1 cellular context compared by ENCODE assay signal in genomic region chr11:116738975-116739374, GRCh38.
TF ChIP-seq lines count a peak whose summit lies in the region.

No MANE protein-coding gene starts in this region.

TF ChIP-seq in HEK293, 187 proteins besides CTCF, POLR2A, EP300 and RAD21:
- TF ChIP-seq PRDM10 (tag by site-specific recombination; IDR thresholded peaks at IDR 0.05) (no peak), GFI1B (tag by site-specific recombination; IDR thresholded peaks at IDR 0.05) (no peak), ZNF48 (tag by site-specific recombination; IDR thresholded peaks at IDR 0.05) (no peak), EGR2 (tag by site-specific recombination; IDR thresholded peaks at IDR 0.05; ENCODE audit: low read depth) (peak; percentile 80), BCL11A (tag by site-specific recombination; IDR thresholded peaks at IDR 0.05; ENCODE audit: low read depth) (no peak), FEZF1 (tag by site-specific recombination; IDR thresholded peaks at IDR 0.05) (no peak), SETDB1 (IDR thresholded peaks at IDR 0.05; ENCODE audit: insufficient read length, low read length) (no peak), ZNF16 (tag by site-specific recombination; IDR thresholded peaks at IDR 0.05; ENCODE audit: low read depth) (no peak), ZFHX2 (tag by site-specific recombination; conservative IDR thresholded peaks at IDR 0.05) (peak; percentile 76), REST (tag by site-specific recombination; IDR thresholded peaks at IDR 0.05) (no peak), ZNF433 (tag by site-specific recombination; IDR thresholded peaks at IDR 0.05; ENCODE audit: low read depth) (no peak), SP3 (tag by site-specific recombination; IDR thresholded peaks at IDR 0.05) (no peak), ZNF596 (tag by site-specific recombination; IDR thresholded peaks at IDR 0.05) (no peak), PRDM6 (tag by site-specific recombination; IDR thresholded peaks at IDR 0.05) (no peak)
